ENCODE assay signal across 23 cellular contexts in genomic region chr4:116942315-116942714, GRCh38.
"Had no signal": no experiment of that assay in that cellular context is flagged by ENCODE, and none has a peak within 500 bp of the region (broad histone marks: within the 10 kb centered on the region; RNA-seq: fewer than 3 reads in every experiment).

No MANE protein-coding gene starts in this region.

- H3K9me3 Mint-ChIP-seq: neural crest cell had no signal

- H3K27ac Mint-ChIP-seq: effector memory CD8-positive, alpha-beta T cell; immature natural killer cell; naive B cell; natural killer cell treated with Interleukin-12 subunit alpha and Interleukin-12 subunit beta and Interleukin-15 and Interleukin-18, amount 100 ng/mL, for 72 hours; stimulated activated naive B cell treated with anti-CD40 and anti-IgM and Interleukin-4, amounts not matched to agents 10 μg/mL and 1 μg/mL and 100 μg/mL, for 72 hours; stimulated activated naive CD8-positive, alpha-beta T cell treated with anti-CD3 and anti-CD28 coated beads, Interleukin-15, Interleukin-2, amounts not matched to agents 100 ng/mL and 50 ng/mL, for 24 hours had no signal

- H3K4me1 Mint-ChIP-seq: immature natural killer cell; naive B cell; neural crest cell; stimulated activated naive B cell treated with anti-CD40 and anti-IgM and Interleukin-4, amounts not matched to agents 10 μg/mL and 1 μg/mL and 100 μg/mL, for 72 hours had no signal

- ATAC-seq: effector memory CD8-positive, alpha-beta T cell; left colon; left ventricle myocardium superior; lower lobe of right lung; mucosa of descending colon; natural killer cell treated with Interleukin-12 subunit alpha and Interleukin-12 subunit beta and Interleukin-15 and Interleukin-18, amount 100 ng/mL, for 72 hours; pancreas; right lobe of liver; stimulated activated naive B cell treated with anti-CD40 and anti-IgM and Interleukin-4, amounts not matched to agents 10 μg/mL and 1 μg/mL and 100 μg/mL, for 72 hours had no signal

- H3K4me3 Mint-ChIP-seq: effector memory CD8-positive, alpha-beta T cell; immature natural killer cell; naive B cell; natural killer cell treated with Interleukin-12 subunit alpha and Interleukin-12 subunit beta and Interleukin-15 and Interleukin-18, amount 100 ng/mL, for 72 hours; neural crest cell; stimulated activated naive B cell treated with anti-CD40 and anti-IgM and Interleukin-4, amounts not matched to agents 10 μg/mL and 1 μg/mL and 100 μg/mL, for 72 hours; stimulated activated naive CD8-positive, alpha-beta T cell treated with anti-CD3 and anti-CD28 coated beads, Interleukin-15, Interleukin-2, amounts not matched to agents 100 ng/mL and 50 ng/mL, for 24 hours had no signal

- H3K27me3 Mint-ChIP-seq: effector memory CD8-positive, alpha-beta T cell; naive B cell; natural killer cell treated with Interleukin-12 subunit alpha and Interleukin-12 subunit beta and Interleukin-15 and Interleukin-18, amount 100 ng/mL, for 72 hours; stimulated activated naive B cell treated with anti-CD40 and anti-IgM and Interleukin-4, amounts not matched to agents 10 μg/mL and 1 μg/mL and 100 μg/mL, for 72 hours; stimulated activated naive CD8-positive, alpha-beta T cell treated with anti-CD3 and anti-CD28 coated beads, Interleukin-15, Interleukin-2, amounts not matched to agents 100 ng/mL and 50 ng/mL, for 24 hours had no signal

- DNase-seq: cortex of kidney; effector memory CD8-positive, alpha-beta T cell; erythroblast; hypothalamus; immature natural killer cell; islet precursor cell; kidney glomerular epithelial cell; left colon; left ventricle myocardium superior; lower lobe of right lung; mucosa of descending colon; naive B cell; pancreas; retina; right lobe of liver; small intestine; stimulated activated CD4-positive, alpha-beta T cell treated with anti-CD3 and anti-CD28 coated beads, Interleukin-15, amount 100 ng/mL, for 24 hours; stimulated activated CD4-positive, alpha-beta T cell treated with anti-CD3 and anti-CD28 coated beads, Interleukin-2, amount 100 ng/mL, for 48 hours; stimulated activated naive B cell treated with anti-CD40 and anti-IgM and Interleukin-4, amounts not matched to agents 10 μg/mL and 1 μg/mL and 100 μg/mL, for 72 hours; upper lobe of left lung had no signal

- H3K36me3 Mint-ChIP-seq: immature natural killer cell; naive B cell; stimulated activated naive B cell treated with anti-CD40 and anti-IgM and Interleukin-4, amounts not matched to agents 10 μg/mL and 1 μg/mL and 100 μg/mL, for 72 hours had no signal
